1 cellular context compared by ENCODE assay signal in genomic region chr2:142075826-142076225, GRCh38.
TF ChIP-seq lines count a peak whose summit lies in the region.

No MANE protein-coding gene starts in this region.

TF ChIP-seq in GM23338, 12 proteins besides CTCF, POLR2A, EP300 and RAD21 (continued from another document):
- no peak for TF ChIP-seq ZNF462 (CRISPR knock-in tag; IDR thresholded peaks at IDR 0.05)
- no peak for TF ChIP-seq POLR2AphosphoS5 (IDR thresholded peaks at IDR 0.05; ENCODE audit: low read depth)
- TF ChIP-seq EZH2phosphoT487 (IDR thresholded peaks at IDR 0.05; ENCODE audit: unreplicated experiment) = no peak
